Comparison of ENCODE assay signal across 19 cellular contexts in the genomic region with DNA sequence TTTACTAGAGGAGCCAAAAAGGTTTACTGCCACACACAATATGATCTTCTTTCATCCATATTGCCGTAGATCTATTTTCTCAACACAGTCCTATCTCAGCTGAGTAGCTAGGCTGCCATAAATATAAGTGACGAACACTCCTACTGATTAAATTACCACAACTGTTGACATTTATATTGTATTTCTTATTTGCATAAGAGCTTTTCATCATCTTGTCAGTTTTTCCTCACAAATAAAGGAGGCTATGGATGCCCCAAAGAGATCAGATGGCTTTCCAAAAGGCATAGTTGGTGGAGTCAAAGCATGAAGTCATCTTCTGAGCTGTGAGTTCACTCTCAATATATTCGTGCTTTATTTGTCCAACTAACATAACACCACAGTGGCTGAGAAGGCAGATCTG.
A peak's percentile ranks its signal among the peaks of the same experiment; 100 is the strongest.
DNase-seq lines count a peak whose midpoint lies in the region; ATAC-seq, FAIRE-seq and TF ChIP-seq lines count a peak whose summit lies in the region.
"Had no signal": no experiment of that assay in that cellular context is flagged by ENCODE, and none has a peak within 500 bp of the region (broad histone marks: within the 10 kb centered on the region; RNA-seq: fewer than 3 reads in every experiment).

No MANE protein-coding gene starts in this region.

- no peak overlapping the region for H3K4me3 Mint-ChIP-seq in WTC11
- H3K4me3 Mint-ChIP-seq: T-cell had no signal

- H3K27ac Mint-ChIP-seq in WTC11, result no peak overlapping the region
- H3K27ac Mint-ChIP-seq: T-cell had no signal

- peaks cover 17% of the 10 kb centered on the region for H3K36me3 Mint-ChIP-seq in WTC11
- H3K36me3 Mint-ChIP-seq: T-cell had no signal

- no peak for FAIRE-seq in GM12892 (lab: Jason Lieb, UNC)
- FAIRE-seq: A204.1, H1 had no signal

- peaks cover 32% of the 10 kb centered on the region for H3K9me3 Mint-ChIP-seq in WTC11

- ATAC-seq in WTC11, result no peak
- ATAC-seq: T-cell had no signal

- no peaks in the 10 kb centered on the region; the same call in 1 of the 2 replicates for H3K27me3 Mint-ChIP-seq in WTC11 (ENCODE audit: low read depth)
- H3K27me3 Mint-ChIP-seq: T-cell had no signal

- DNase-seq in COLO668 (lab: John Stamatoyannopoulos, UW; ENCODE audit: unreplicated experiment) (peak; percentile 43), NCI-H1417 (lab: John Stamatoyannopoulos, UW) (peak in 2 of 3 experiments; percentile 9 to 64), NCI-H2107 (lab: John Stamatoyannopoulos, UW) (peak; percentile 38), NCI-H748 treated with DMSO at 0.1 percent for 48 hours (lab: John Stamatoyannopoulos, UW) (peak; percentile 36), WTC11 (ENCODE audit: low spot score) (no peak), NCI-H226 (no peak), GM12892 (ENCODE audit: insufficient read length) (no peak)
- DNase-seq in stimulated activated CD4-positive, alpha-beta T cell treated with anti-CD3 and anti-CD28 coated beads, Interleukin-4, amount 100 ng/mL, for 4 hours, result no peak
- DNase-seq: Caco-2, DND-41, GDM1, MM.1S, NCI-H1694, NCI-H446 treated with DMSO at 0.1 percent for 48 hours, PC-9, T-cell, T1000 had no signal

- no peak for TF ChIP-seq CTCF in WTC11 (IDR thresholded peaks at IDR 0.05)

- TF ChIP-seq POLR2A in GM12892 (IDR thresholded peaks at IDR 0.05; ENCODE audit: low read depth, low read length), result no peak

- CTCF ChIA-PET in WTC11 (lab: Charles Lee), result no interaction called here

- no peaks in the 10 kb centered on the region for H3K4me1 Mint-ChIP-seq in WTC11
- H3K4me1 Mint-ChIP-seq: T-cell had no signal

- POLR2A ChIA-PET in WTC11 (lab: Charles Lee), result no interaction called here

TF ChIP-seq in WTC11, 78 proteins besides CTCF, POLR2A, EP300 and RAD21:
- no peak for TF ChIP-seq NR2C2 (CRISPR knock-in tag; IDR thresholded peaks at IDR 0.05)
- TF ChIP-seq ZNF121 (CRISPR knock-in tag; IDR thresholded peaks at IDR 0.05), result no peak
- no peak for TF ChIP-seq FOXP1 (CRISPR knock-in tag; IDR thresholded peaks at IDR 0.05; ENCODE audit: borderline replicate concordance)

Comparison
In these comparisons a context has a peak if more than half of its experiments do, and no peak if none do; other contexts are left out.
1. DNase-seq: peak in COLO668 (single experiment), NCI-H1417 (2 of 3), NCI-H2107 (single experiment) and NCI-H748 treated with DMSO at 0.1 percent for 48 hours (single experiment); none in stimulated activated CD4-positive, alpha-beta T cell treated with anti-CD3 and anti-CD28 coated beads, Interleukin-4, amount 100 ng/mL, for 4 hours (0 of 2), WTC11 (single experiment), NCI-H226 (single experiment) and GM12892 (single experiment).